10 cellular contexts compared by ENCODE assay signal in genomic region chr7:94374231-94374630, GRCh38. TPM values are rescaled to one million over a fixed set of nuclear protein-coding genes. Genes with fewer than 3 reads are reported as not detected.
DNase-seq lines count a peak whose midpoint lies in the region; ATAC-seq and TF ChIP-seq lines count a peak whose summit lies in the region.
"Had no signal": no experiment of that assay in that cellular context is flagged by ENCODE, and none has a peak within 500 bp of the region (broad histone marks: within the 10 kb centered on the region; RNA-seq: fewer than 3 reads in every experiment).

No MANE protein-coding gene starts in this region.

- H3K27ac ChIP-seq in ACC112 (ENCODE audit: low read depth, low read length) (peak overlapping the region; percentile 99), PC-3 (ENCODE audit: low read length) (no peak overlapping the region), OCI-LY7 (ENCODE audit: low read depth, low read length, poor library complexity, severe bottlenecking) (no peak overlapping the region)

- H2AFZ ChIP-seq in ACC112 (ENCODE audit: low read length, unreplicated experiment), result peak overlapping the region; percentile 95
- H2AFZ ChIP-seq in PC-3 (ENCODE audit: low read length), result no peak overlapping the region
- H2AFZ ChIP-seq in OCI-LY7 (ENCODE audit: low read length), result no peak overlapping the region

- H3K27ac Mint-ChIP-seq in nephron, result peak overlapping the region; percentile 97 to 100 (median 99)

- no peaks in the 10 kb centered on the region for H3K27me3 Mint-ChIP-seq in nephron (ENCODE audit: low read depth)

- POLR2A ChIA-PET in PC-3 (lab: Charles Lee; ENCODE audit: unreplicated experiment) (no interaction called here), OCI-LY7 (lab: Charles Lee) (interaction anchor here (1.0 kb wide), 1 partner anchor 50 kb away, joined by 4 read pairs; no protein-coding TSS in a partner anchor)

- CTCF ChIA-PET in PC-3 (lab: Charles Lee) (no interaction called here), OCI-LY7 (lab: Charles Lee; ENCODE audit: unreplicated experiment) (no interaction called here)

- no peaks in the 10 kb centered on the region for H3F3A ChIP-seq in PC-3 (ENCODE audit: low read length, unreplicated experiment)

- intact Hi-C loops in PC-3 (cut with micrococcal nuclease) (no loop called here), OCI-LY7 (cut with micrococcal nuclease; ENCODE audit: unreplicated experiment) (no loop called here)

- H3K4me3 ChIP-seq in ACC112 (ENCODE audit: low read depth, low read length), result peak overlapping the region; percentile 71
- no peak overlapping the region for H3K4me3 ChIP-seq in PC-3 (ENCODE audit: low read length)
- H3K4me3 ChIP-seq in fibroblast of pulmonary artery (replicated peaks; ENCODE audit: low read depth, low read length), result peak overlapping the region; percentile 49
- H3K4me3 ChIP-seq in OCI-LY7 (ENCODE audit: low read depth, low read length, poor library complexity, severe bottlenecking), result no peak overlapping the region

- DNase-seq in PC-3 (peak; percentile 17), fibroblast of pulmonary artery (ENCODE audit: low read depth) (peak; percentile 94), OCI-LY7 (ENCODE audit: low spot score) (no peak)
- DNase-seq: C1 segment of cervical spinal cord, SIG-M5 had no signal

- H3K4me3 Mint-ChIP-seq in nephron, result peak overlapping the region; percentile 55 to 72 (median 69)

- H3K27me3 ChIP-seq in ACC112 (ENCODE audit: insufficient read depth, low read length), result no peaks in the 10 kb centered on the region
- H3K27me3 ChIP-seq in PC-3 (ENCODE audit: low read length), result no peaks in the 10 kb centered on the region

- H3K9me3 Mint-ChIP-seq in nephron, result peaks cover 8% of the 10 kb centered on the region

- H3K4me1 Mint-ChIP-seq in nephron, result peaks cover 82% of the 10 kb centered on the region

- H3K4me2 ChIP-seq in PC-3 (ENCODE audit: low read length) (no peak overlapping the region), OCI-LY7 (ENCODE audit: low read length) (no peak overlapping the region)

- ATAC-seq in PC-3 (peak; percentile 67), GM21576 (IDR thresholded peaks at IDR 0.05; ENCODE audit: unreplicated experiment) (no peak), HG02970 (IDR thresholded peaks at IDR 0.05; ENCODE audit: low FRiP score, unreplicated experiment) (no peak), GM18520 (IDR thresholded peaks at IDR 0.05; ENCODE audit: unreplicated experiment) (no peak)

- BruUV-seq in PC-3 (replicated peaks; lab: Mats Ljungman, UMichigan) (no TSS peak), OCI-LY7 (replicated peaks; lab: Mats Ljungman, UMichigan) (no TSS peak)

- H4K20me1 ChIP-seq in PC-3 (ENCODE audit: low read length), result no peaks in the 10 kb centered on the region
- no peaks in the 10 kb centered on the region for H4K20me1 ChIP-seq in OCI-LY7 (ENCODE audit: insufficient read depth, low read length)

- TF ChIP-seq CTCF in PC-3 (conservative IDR thresholded peaks at IDR 0.05; ENCODE audit: low read depth, low read length) (no peak), fibroblast of pulmonary artery (IDR thresholded peaks at IDR 0.05; ENCODE audit: low read length, missing control alignments) (peak; percentile 13), nephron (IDR thresholded peaks at IDR 0.05; ENCODE audit: unreplicated experiment in 3 of 3) (no peak), OCI-LY7 (conservative IDR thresholded peaks at IDR 0.05; ENCODE audit: low read length) (no peak)

- H3K79me2 ChIP-seq in ACC112 (ENCODE audit: control insufficient read depth, insufficient read depth, low read length, unreplicated experiment) (no peaks in the 10 kb centered on the region), PC-3 (ENCODE audit: low read length) (no peaks in the 10 kb centered on the region), OCI-LY7 (ENCODE audit: insufficient read depth, low read depth, low read length) (no peaks in the 10 kb centered on the region)

- peaks cover 7% of the 10 kb centered on the region for H3K36me3 Mint-ChIP-seq in nephron (ENCODE audit: low read depth)

- H3K36me3 ChIP-seq in ACC112 (ENCODE audit: insufficient read depth, low read length) (no peaks in the 10 kb centered on the region), PC-3 (ENCODE audit: low read depth, low read length) (no peaks in the 10 kb centered on the region), OCI-LY7 (ENCODE audit: insufficient read depth, low read length) (no peaks in the 10 kb centered on the region)

- no peaks in the 10 kb centered on the region for H3K9me3 ChIP-seq in PC-3 (ENCODE audit: low read length)
- H3K9me3 ChIP-seq in OCI-LY7 (ENCODE audit: low read length), result no peaks in the 10 kb centered on the region

- H3K9me2 ChIP-seq in PC-3 (replicated peaks; ENCODE audit: low read length) (no peaks in the 10 kb centered on the region), OCI-LY7 (ENCODE audit: insufficient read depth, low read length) (no peaks in the 10 kb centered on the region)

- H3K4me1 ChIP-seq in ACC112 (ENCODE audit: control insufficient read depth, insufficient read depth, low read length, unreplicated experiment) (peaks cover 38% of the 10 kb centered on the region), PC-3 (ENCODE audit: insufficient read depth, low read length) (no peaks in the 10 kb centered on the region), OCI-LY7 (ENCODE audit: insufficient read depth, low read length, poor library complexity, severe bottlenecking) (no peaks in the 10 kb centered on the region)

- no peak overlapping the region for H3K9ac ChIP-seq in PC-3 (ENCODE audit: low read length)

RNA-seq across cellular contexts. Expression of gene COL1A2, which starts 20.5 kb away (rescaled TPM):
- not detected in 2 replicates for total RNA-seq in PC-3 (2014; rRNA removed)
- not detected in 2 replicates for total RNA-seq in OCI-LY7 (2014; rRNA removed; shearing (Covaris generic))
- total RNA-seq in OCI-LY7 (2022), result not detected in 2 replicates

Comparison
In these comparisons a context has a peak if more than half of its experiments do, and no peak if none do; other contexts are left out.
1. H3K4me3 ChIP-seq: peak in ACC112 (single experiment) and fibroblast of pulmonary artery (single experiment); none in PC-3 (single experiment) and OCI-LY7 (single experiment).